ENCODE assay signal across 2 cellular contexts in genomic region chr6:7461416-7461815, GRCh38.
TF ChIP-seq lines count a peak whose summit lies in the region.

No MANE protein-coding gene starts in this region.

TF ChIP-seq in GM23338, 12 proteins besides CTCF, POLR2A, EP300 and RAD21 (continued from another document):
- TF ChIP-seq REST (IDR thresholded peaks at IDR 0.05; ENCODE audit: unreplicated experiment) (no peak), POLR2AphosphoS5 (IDR thresholded peaks at IDR 0.05; ENCODE audit: low read depth) (no peak), ZNF462 (CRISPR knock-in tag; IDR thresholded peaks at IDR 0.05) (no peak)

TF ChIP-seq in WTC11, 78 proteins besides CTCF, POLR2A, EP300 and RAD21 (continued from another document):
- TF ChIP-seq AFF4 (CRISPR knock-in tag; IDR thresholded peaks at IDR 0.05; ENCODE audit: borderline replicate concordance) (no peak), NFE2L1 (CRISPR knock-in tag; IDR thresholded peaks at IDR 0.05) (no peak), ZNF263 (CRISPR knock-in tag; IDR thresholded peaks at IDR 0.05; ENCODE audit: low read depth) (no peak), OVOL2 (CRISPR knock-in tag; IDR thresholded peaks at IDR 0.05; ENCODE audit: borderline replicate concordance) (no peak), MXD4 (CRISPR knock-in tag; IDR thresholded peaks at IDR 0.05; ENCODE audit: borderline replicate concordance) (no peak), FOXP4 (CRISPR knock-in tag; IDR thresholded peaks at IDR 0.05) (no peak), ATF1 (CRISPR knock-in tag; IDR thresholded peaks at IDR 0.05) (no peak), NR1H2 (CRISPR knock-in tag; IDR thresholded peaks at IDR 0.05) (no peak), MYBL2 (CRISPR knock-in tag; IDR thresholded peaks at IDR 0.05) (no peak), ZNF671 (CRISPR knock-in tag; IDR thresholded peaks at IDR 0.05) (no peak), TCF7 (CRISPR knock-in tag; IDR thresholded peaks at IDR 0.05; ENCODE audit: low read depth) (no peak), ZNF416 (CRISPR knock-in tag; IDR thresholded peaks at IDR 0.05) (no peak)
